Comparison of ENCODE assay signal across 8 cellular contexts in the genomic region with DNA sequence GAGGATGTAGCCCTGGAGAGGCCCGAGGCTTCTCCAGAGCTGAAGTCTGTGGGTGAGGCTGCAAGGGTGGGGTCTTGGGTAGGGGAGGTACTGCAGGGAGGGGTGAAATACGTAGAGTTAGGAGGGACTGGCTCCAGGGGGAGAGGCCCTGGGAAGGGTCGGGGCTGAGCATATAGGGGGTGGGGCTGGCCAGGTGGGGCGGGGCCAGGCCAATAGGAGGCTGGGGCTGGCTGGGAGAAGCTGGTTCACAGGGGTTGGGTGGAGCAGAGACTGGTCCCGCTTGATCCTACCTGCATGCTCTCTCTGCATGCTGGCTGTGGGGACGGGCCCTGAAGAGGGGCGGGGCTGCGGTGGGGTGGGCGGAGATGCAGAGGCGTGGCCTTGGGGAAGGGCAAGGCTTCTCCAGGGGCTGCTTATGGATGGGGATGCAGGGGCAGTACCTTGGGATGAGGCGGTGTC. TPM values are rescaled to one million over a fixed set of nuclear protein-coding genes. Genes with fewer than 3 reads are reported as not detected.
A peak's percentile ranks its signal among the peaks of the same experiment; 100 is the strongest.
DNase-seq lines count a peak whose midpoint lies in the region; ATAC-seq and TF ChIP-seq lines count a peak whose summit lies in the region.

No MANE protein-coding gene starts in this region.

- POLR2A ChIA-PET in CD8-positive, alpha-beta T cell (lab: Charles Lee) = interaction anchor here (0.5 to 1.5 kb wide), 3 partner anchors 8 to 421 kb away, joined by 3 to 5 read pairs (median 4); no protein-coding TSS in a partner anchor
- POLR2A ChIA-PET in activated B cell treated with CpG ODN at 0.5 μM for 24 hours (lab: Charles Lee) = interaction anchor here (0.5 to 0.7 kb wide), 3 partner anchors 9 to 820 kb away, joined by 4 to 6 read pairs (median 5); no protein-coding TSS in a partner anchor

- no peak overlapping the region for H3K27ac Mint-ChIP-seq in CD8-positive, alpha-beta T cell
- H3K27ac Mint-ChIP-seq in activated B cell treated with CpG ODN at 0.5 μM for 24 hours (no peak overlapping the region), endodermal cell (no peak overlapping the region)

- H3K9ac ChIP-seq in HUES64 (ENCODE audit: low read depth, low read length) = no peak overlapping the region
- H3K9ac ChIP-seq in endodermal cell (ENCODE audit: extremely low read depth, low read length, poor library complexity, severe bottlenecking) = no peak overlapping the region

- H3K36me3 ChIP-seq in CD8-positive, alpha-beta T cell (ENCODE audit: insufficient read depth, low read length) = no peaks in the 10 kb centered on the region
- no peaks in the 10 kb centered on the region for H3K36me3 ChIP-seq in HUES64 (ENCODE audit: insufficient read depth, low read length)
- H3K36me3 ChIP-seq in endodermal cell (ENCODE audit: control insufficient read depth, insufficient read depth, low read length) = no peaks in the 10 kb centered on the region
- H3K36me3 ChIP-seq in thyroid gland = no peaks in the 10 kb centered on the region

- TF ChIP-seq POLR2A in thyroid gland (IDR thresholded peaks at IDR 0.05) = no peak

- CTCF ChIA-PET in CD8-positive, alpha-beta T cell (lab: Charles Lee) = interaction anchor here (0.7 to 1.4 kb wide), 5 partner anchors 8 to 93 kb away, joined by 3 read pairs; no protein-coding TSS in a partner anchor
- CTCF ChIA-PET in activated B cell treated with CpG ODN at 0.5 μM for 24 hours (lab: Charles Lee) = no interaction called here

- H3K9me3 Mint-ChIP-seq in CD8-positive, alpha-beta T cell = no peaks in the 10 kb centered on the region
- peaks cover 2% of the 10 kb centered on the region for H3K9me3 Mint-ChIP-seq in activated B cell treated with CpG ODN at 0.5 μM for 24 hours
- H3K9me3 Mint-ChIP-seq in endodermal cell = peaks cover 6% of the 10 kb centered on the region

- H3K27ac ChIP-seq in CD8-positive, alpha-beta T cell (ENCODE audit: low read depth, low read length) = no peak overlapping the region
- H3K27ac ChIP-seq in HUES64 (ENCODE audit: low read depth, low read length) (no peak overlapping the region), endodermal cell (ENCODE audit: low read depth, low read length) (no peak overlapping the region), thyroid gland (no peak overlapping the region)

- peak overlapping the region; percentile 86 for H3K4me3 Mint-ChIP-seq in CD8-positive, alpha-beta T cell
- H3K4me3 Mint-ChIP-seq in activated B cell treated with CpG ODN at 0.5 μM for 24 hours = peak overlapping the region; percentile 38
- H3K4me3 Mint-ChIP-seq in endodermal cell = peak overlapping the region; percentile 57

- H3K4me1 ChIP-seq in CD8-positive, alpha-beta T cell (ENCODE audit: insufficient read depth, low read length) = peaks cover 18% of the 10 kb centered on the region
- peaks cover 5% of the 10 kb centered on the region; the same call in 1 of the 2 replicates for H3K4me1 ChIP-seq in HUES64 (ENCODE audit: insufficient read depth, low read length)
- H3K4me1 ChIP-seq in endodermal cell (ENCODE audit: control insufficient read depth, insufficient read depth, low read length) = no peaks in the 10 kb centered on the region
- peaks cover 4 to 8% of the 10 kb centered on the region in 2 donors for H3K4me1 ChIP-seq in thyroid gland

- no peaks in the 10 kb centered on the region for H3K27me3 ChIP-seq in CD8-positive, alpha-beta T cell (ENCODE audit: insufficient read depth, low read length)
- H3K27me3 ChIP-seq in HUES64 (ENCODE audit: insufficient read depth, low read length) = no peaks in the 10 kb centered on the region; the same call in none of the 2 replicates
- peaks cover 4% of the 10 kb centered on the region for H3K27me3 ChIP-seq in endodermal cell (ENCODE audit: control insufficient read depth, insufficient read depth, low read length, poor library complexity, severe bottlenecking)
- no peaks in the 10 kb centered on the region for H3K27me3 ChIP-seq in thyroid gland

- H3K9me3 ChIP-seq in CD8-positive, alpha-beta T cell (ENCODE audit: low read length) = no peaks in the 10 kb centered on the region
- H3K9me3 ChIP-seq in HUES64 (ENCODE audit: insufficient read depth, low read depth, low read length) (peaks cover 3% of the 10 kb centered on the region; the same call in 1 of the 2 replicates), endodermal cell (ENCODE audit: control insufficient read depth, low read length) (no peaks in the 10 kb centered on the region), thyroid gland (no peaks in the 10 kb centered on the region)

- H3K4me1 Mint-ChIP-seq in CD8-positive, alpha-beta T cell (ENCODE audit: low read depth) = peaks cover 17% of the 10 kb centered on the region
- H3K4me1 Mint-ChIP-seq in activated B cell treated with CpG ODN at 0.5 μM for 24 hours (peaks cover 18% of the 10 kb centered on the region), endodermal cell (no peaks in the 10 kb centered on the region)

- intact Hi-C loops in CD8-positive, alpha-beta T cell (cut with DNase I, micrococcal nuclease) = loop anchor here (1.0 to 10.0 kb wide), 10 partner anchors 9 to 1688 kb away; partner anchors contain the start of genes THOP1 (in 2 of the 2), APBA3 (in 1 of the 2), CELF5 (in 1 of the 2) and KDM4B (in 1 of the 2)
- intact Hi-C loops in activated B cell treated with CpG ODN at 0.5 μM for 24 hours (cut with micrococcal nuclease) = loop anchor here (1.0 kb wide), 1 partner anchor 9 kb away; no protein-coding TSS in a partner anchor
- intact Hi-C loops in thyroid gland (cut with DNase I) = no loop called here

- DNase-seq in CD8-positive, alpha-beta T cell = peak in 6 of 7 experiments; percentile 4 to 69 (median 43)
- DNase-seq in activated B cell treated with CpG ODN at 0.5 μM for 24 hours (no peak), endodermal cell (peak; percentile 99), thyroid gland (no peak), NOMO-1 treated with DMSO at 0.1 percent for 48 hours (lab: John Stamatoyannopoulos, UW; ENCODE audit: unreplicated experiment) (no peak)
- DNase-seq in stimulated activated CD4-positive, alpha-beta T cell treated with anti-CD3 and anti-CD28 coated beads, Interleukin-2, amount 100 ng/mL, for 24 hours = peak; percentile 41 to 49

- no peak overlapping the region for H3K4me3 ChIP-seq in CD8-positive, alpha-beta T cell (ENCODE audit: low read depth, low read length)
- H3K4me3 ChIP-seq in HUES64 (ENCODE audit: low read length) (peak overlapping the region; percentile 33; the same call in 1 of the 2 replicates), endodermal cell (ENCODE audit: low read length) (no peak overlapping the region), thyroid gland (replicated peaks in 1 of 3) (no peak overlapping the region)

- 7% methylated on average over 11 of the region's 11 CpGs for WGBS in HUES64
- WGBS in endodermal cell (ENCODE audit: insufficient coverage in 1 of 2, insufficient read length in 1 of 2), 2 experiments = 0 to 6% methylated on average over 2 to 11 of the region's 11 CpGs
- WGBS in thyroid gland, 2 donors = 0% methylated on average over 4 to 11 of the region's 11 CpGs

- H3K36me3 Mint-ChIP-seq in CD8-positive, alpha-beta T cell = no peaks in the 10 kb centered on the region
- H3K36me3 Mint-ChIP-seq in activated B cell treated with CpG ODN at 0.5 μM for 24 hours (ENCODE audit: low read depth) (no peaks in the 10 kb centered on the region), endodermal cell (ENCODE audit: low read depth) (no peaks in the 10 kb centered on the region)

- peak; percentile 15 for ATAC-seq in CD8-positive, alpha-beta T cell
- ATAC-seq in activated B cell treated with CpG ODN at 0.5 μM for 24 hours (ENCODE audit: low read depth) = peak; percentile 11
- no peak for ATAC-seq in GM21786 (IDR thresholded peaks at IDR 0.05; ENCODE audit: unreplicated experiment)

- no peak for TF ChIP-seq CTCF in CD8-positive, alpha-beta T cell (IDR thresholded peaks at IDR 0.05)
- no peak for TF ChIP-seq CTCF in activated B cell treated with CpG ODN at 0.5 μM for 24 hours (IDR thresholded peaks at IDR 0.05)
- no peak for TF ChIP-seq CTCF in endodermal cell (conservative IDR thresholded peaks at IDR 0.05)
- no peak for TF ChIP-seq CTCF in thyroid gland (IDR thresholded peaks at IDR 0.05)

- H3K27me3 Mint-ChIP-seq in CD8-positive, alpha-beta T cell (ENCODE audit: low read depth) = peaks cover 4% of the 10 kb centered on the region
- H3K27me3 Mint-ChIP-seq in activated B cell treated with CpG ODN at 0.5 μM for 24 hours = peaks cover 36% of the 10 kb centered on the region
- peaks cover 47% of the 10 kb centered on the region for H3K27me3 Mint-ChIP-seq in endodermal cell (ENCODE audit: insufficient read depth)

RNA-seq across cellular contexts. Expression of gene CELF5, which starts 51.9 kb away (rescaled TPM):
- under 1 TPM in 1 of 2 experiments, not detected in 1; 0.84 TPM for total RNA-seq in CD8-positive, alpha-beta T cell
- 3.3 TPM for polyA plus RNA-seq in HUES64 (2013, experiment 1 of 2)
- 4.9 TPM for polyA plus RNA-seq in HUES64 (2013, experiment 2 of 2)
- total RNA-seq in activated B cell treated with CpG ODN at 0.5 μM for 24 hours (not detected in 2 replicates), endodermal cell (1 to 10 TPM; 2.6 to 3.5 TPM), thyroid gland (not detected)
- 9.2 TPM for polyA plus RNA-seq in endodermal cell (2013, experiment 1 of 2)
- polyA plus RNA-seq in endodermal cell (2013, experiment 2 of 2) = 7.4 TPM

Comparison
In these comparisons a context has a peak if more than half of its experiments do, and no peak if none do; other contexts are left out.
1. DNase-seq: peak in CD8-positive, alpha-beta T cell (6 of 7), endodermal cell (single experiment) and stimulated activated CD4-positive, alpha-beta T cell treated with anti-CD3 and anti-CD28 coated beads, Interleukin-2, amount 100 ng/mL, for 24 hours (2 of 2); none in activated B cell treated with CpG ODN at 0.5 μM for 24 hours (single experiment), thyroid gland (0 of 2) and NOMO-1 treated with DMSO at 0.1 percent for 48 hours (single experiment).
2. Peak in every context shown above with its lines, with median percentiles within 50 percentile points of each other: H3K4me3 Mint-ChIP-seq.